8 cellular contexts compared by ENCODE assay signal in genomic region chr6:44655368-44656342, GRCh38.
A peak's percentile ranks its signal among the peaks of the same experiment; 100 is the strongest.
DNase-seq lines count a peak whose midpoint lies in the region; ATAC-seq lines count a peak whose summit lies in the region.

No MANE protein-coding gene starts in this region.

- no peak overlapping the region for H2BK5ac ChIP-seq in mesendoderm (ENCODE audit: low read length)

- H2BK120ac ChIP-seq in mesendoderm (ENCODE audit: low read depth, low read length): no peak overlapping the region

- H3K18ac ChIP-seq in mesendoderm (ENCODE audit: low read length): no peak overlapping the region

- WGBS in mesendoderm (ENCODE audit: extremely low coverage, insufficient coverage, low lambda C conversion rate): no CpG with 5 or more reads among the region's 26 CpGs

- H3K4ac ChIP-seq in mesendoderm (ENCODE audit: low read depth, low read length): peak overlapping the region; percentile 8

- H4K8ac ChIP-seq in mesendoderm (ENCODE audit: low read depth, low read length): no peak overlapping the region

- H3K79me2 ChIP-seq in mesendoderm (ENCODE audit: control insufficient read depth, insufficient read depth, low read length): no peaks in the 10 kb centered on the region

- no peaks in the 10 kb centered on the region for H3K9me3 ChIP-seq in effector memory CD4-positive, alpha-beta T cell (ENCODE audit: control insufficient read depth, low read length)

- H3K27ac ChIP-seq in effector memory CD4-positive, alpha-beta T cell (ENCODE audit: insufficient read depth, low read length, poor library complexity, severe bottlenecking): no peak overlapping the region
- H3K27ac ChIP-seq in mesendoderm (ENCODE audit: low read depth, low read length): no peak overlapping the region

- no peaks in the 10 kb centered on the region for H3K27me3 ChIP-seq in effector memory CD4-positive, alpha-beta T cell (replicated peaks; ENCODE audit: control insufficient read depth, insufficient read depth, low read length, poor library complexity, severe bottlenecking)
- H3K27me3 ChIP-seq in mesendoderm (ENCODE audit: insufficient read depth, low read length, poor library complexity): no peaks in the 10 kb centered on the region

- H3K4me1 ChIP-seq in effector memory CD4-positive, alpha-beta T cell (ENCODE audit: control insufficient read depth, insufficient read depth, low read length, poor library complexity, severe bottlenecking): peaks cover 9% of the 10 kb centered on the region
- H3K4me1 ChIP-seq in mesendoderm (ENCODE audit: control insufficient read depth, low read depth, low read length): peaks cover 6% of the 10 kb centered on the region

- no peaks in the 10 kb centered on the region for H3K79me1 ChIP-seq in mesendoderm (ENCODE audit: low read length)

- no peaks in the 10 kb centered on the region for H3K36me3 ChIP-seq in effector memory CD4-positive, alpha-beta T cell (ENCODE audit: control insufficient read depth, insufficient read depth, low read length)
- no peaks in the 10 kb centered on the region for H3K36me3 ChIP-seq in mesendoderm (ENCODE audit: control insufficient read depth, insufficient read depth, low read length)

- H3K4me3 ChIP-seq in effector memory CD4-positive, alpha-beta T cell (ENCODE audit: insufficient read depth, low read depth, low read length, poor library complexity, severe bottlenecking): no peak overlapping the region
- no peak overlapping the region for H3K4me3 ChIP-seq in mesendoderm (ENCODE audit: low read length)

- peak overlapping the region; percentile 88 for H2AK5ac ChIP-seq in mesendoderm (ENCODE audit: low read length)

- no peak overlapping the region for H3K23ac ChIP-seq in mesendoderm (ENCODE audit: low read length)

- DNase-seq in DMS53 treated with DMSO at 0.1 percent for 48 hours (lab: John Stamatoyannopoulos, UW; ENCODE audit: unreplicated experiment) (peak; percentile 28), NOMO-1 treated with dmso at 0.1 percent for 144 hours (lab: John Stamatoyannopoulos, UW; ENCODE audit: unreplicated experiment) (peak; percentile 79), mesendoderm (peak; percentile 100)
- peak; percentile 46 to 76 for DNase-seq in activated CD8-positive, alpha-beta memory T cell treated with anti-CD3 and anti-CD28 coated beads for 1 hour (ENCODE audit: extremely low read depth in 1 of 2, low read depth in 1 of 2)
- peak; percentile 36 to 59 (median 38) for DNase-seq in effector memory CD4-positive, alpha-beta T cell
- DNase-seq in stimulated activated CD8-positive, alpha-beta memory T cell treated with anti-CD3 and anti-CD28 coated beads, Interleukin-15, amount 100 ng/mL, for 24 hours (ENCODE audit: low read depth): peak; percentile 68

- H2BK15ac ChIP-seq in mesendoderm (replicated peaks; ENCODE audit: low read depth): no peak overlapping the region

- no peak overlapping the region for H4K5ac ChIP-seq in mesendoderm (ENCODE audit: low read length)

- no peak overlapping the region for H3K4me2 ChIP-seq in mesendoderm (ENCODE audit: low read length)

- H3K56ac ChIP-seq in mesendoderm (ENCODE audit: low read length): peak overlapping the region; percentile 62

- no peak overlapping the region for H3K9ac ChIP-seq in mesendoderm (ENCODE audit: low read length)

- ATAC-seq in HG02938 (IDR thresholded peaks at IDR 0.05; ENCODE audit: unreplicated experiment): peak; percentile 54
- ATAC-seq in GM18858 (IDR thresholded peaks at IDR 0.05; ENCODE audit: unreplicated experiment): no peak

Comparison
In these comparisons a context has a peak if more than half of its experiments do, and no peak if none do; other contexts are left out.
1. DNase-seq: peak in every context shown above with its lines; median percentile 100 in mesendoderm; 79 in NOMO-1 treated with dmso at 0.1 percent for 144 hours; 68 in stimulated activated CD8-positive, alpha-beta memory T cell treated with anti-CD3 and anti-CD28 coated beads, Interleukin-15, amount 100 ng/mL, for 24 hours; 61 in activated CD8-positive, alpha-beta memory T cell treated with anti-CD3 and anti-CD28 coated beads for 1 hour; 38 in effector memory CD4-positive, alpha-beta T cell; 28 in DMS53 treated with DMSO at 0.1 percent for 48 hours.